ENCODE assay signal across 22 cellular contexts in genomic region chr7:98541101-98541500, GRCh38.
"Had no signal": no experiment of that assay in that cellular context is flagged by ENCODE, and none has a peak within 500 bp of the region (broad histone marks: within the 10 kb centered on the region; RNA-seq: fewer than 3 reads in every experiment).

No MANE protein-coding gene starts in this region.

- FAIRE-seq: RCC 7860 had no signal

- H3K4me1 ChIP-seq: SJSA1 had no signal

- H3K27ac ChIP-seq: SJSA1, SK-N-MC had no signal

- H3K36me3 ChIP-seq: MG63, SJSA1 had no signal

- H3K4me3 ChIP-seq: MG63, SJSA1, SK-N-MC had no signal

- DNase-seq: IMR-90, Karpas-422, KG1, MG63, NCI-H1092, NCI-H1105 treated with DMSO at 0.1 percent for 48 hours, NCI-H1417 treated with DMSO at 0.1 percent for 48 hours, NCI-H146, NCI-H1694 treated with DMSO at 0.1 percent for 48 hours, NCI-H1930, NCI-H2081, NCI-H2227 treated with DMSO at 0.1 percent for 48 hours, NCI-H446 treated with DMSO at 0.1 percent for 48 hours, NCI-H510A treated with DMSO at 0.1 percent for 48 hours, NCI-H526, NCI-H774, Right ventricle myocardium superior, RPMI8226, SIG-M5 had no signal

- H3K9me3 ChIP-seq: MG63, SJSA1 had no signal
